8 cellular contexts compared by ENCODE assay signal in genomic region chr2:152036611-152037469, GRCh38.
DNase-seq lines count a peak whose midpoint lies in the region; ATAC-seq and TF ChIP-seq lines count a peak whose summit lies in the region.

No MANE protein-coding gene starts in this region.

- H3K36me3 Mint-ChIP-seq in GM23338 (ENCODE audit: low read depth), result no peaks in the 10 kb centered on the region
- H3K36me3 Mint-ChIP-seq in activated naive CD8-positive, alpha-beta T cell treated with anti-CD3 and anti-CD28 coated beads, Interleukin-2, amount 50 U/mL, for 24 hours (ENCODE audit: low read depth), result no peaks in the 10 kb centered on the region

- H3F3A ChIP-seq in GM23338 (replicated peaks; ENCODE audit: low read depth), result peaks cover 8% of the 10 kb centered on the region; the same call in 1 of the 2 replicates

- no peaks in the 10 kb centered on the region for H3K36me3 ChIP-seq in GM23338 (ENCODE audit: insufficient read depth)
- H3K36me3 ChIP-seq in SJSA1, result no peaks in the 10 kb centered on the region
- H3K36me3 ChIP-seq in left ventricle myocardium inferior, result no peaks in the 10 kb centered on the region

- H3K4me1 Mint-ChIP-seq in GM23338, result peaks cover 49% of the 10 kb centered on the region
- no peaks in the 10 kb centered on the region for H3K4me1 Mint-ChIP-seq in activated naive CD8-positive, alpha-beta T cell treated with anti-CD3 and anti-CD28 coated beads, Interleukin-2, amount 50 U/mL, for 24 hours

- peaks cover 7% of the 10 kb centered on the region for H3K27me3 Mint-ChIP-seq in GM23338 (ENCODE audit: insufficient read depth, low read depth, poor library complexity)
- H3K27me3 Mint-ChIP-seq in activated naive CD8-positive, alpha-beta T cell treated with anti-CD3 and anti-CD28 coated beads, Interleukin-2, amount 50 U/mL, for 24 hours, result peaks cover 3% of the 10 kb centered on the region

- no peaks in the 10 kb centered on the region for H3K9me3 Mint-ChIP-seq in GM23338
- no peaks in the 10 kb centered on the region for H3K9me3 Mint-ChIP-seq in activated naive CD8-positive, alpha-beta T cell treated with anti-CD3 and anti-CD28 coated beads, Interleukin-2, amount 50 U/mL, for 24 hours

- H3K27ac Mint-ChIP-seq in GM23338, result no peak overlapping the region
- no peak overlapping the region for H3K27ac Mint-ChIP-seq in activated naive CD8-positive, alpha-beta T cell treated with anti-CD3 and anti-CD28 coated beads, Interleukin-2, amount 50 U/mL, for 24 hours

- H3K9me3 ChIP-seq in SJSA1 (replicated peaks) (no peaks in the 10 kb centered on the region), left ventricle myocardium inferior (replicated peaks) (no peaks in the 10 kb centered on the region)

- no peak overlapping the region for H3K4me3 Mint-ChIP-seq in GM23338
- no peak overlapping the region for H3K4me3 Mint-ChIP-seq in activated naive CD8-positive, alpha-beta T cell treated with anti-CD3 and anti-CD28 coated beads, Interleukin-2, amount 50 U/mL, for 24 hours

- no peaks in the 10 kb centered on the region for H3K27me3 ChIP-seq in GM23338 (ENCODE audit: insufficient read depth)
- H3K27me3 ChIP-seq in SJSA1 (replicated peaks), result 0 out of 2 replicates have a peak, but pooled peaks cover 7% of the 10 kb centered on the region
- H3K27me3 ChIP-seq in left ventricle myocardium inferior (ENCODE audit: low read depth), result no peaks in the 10 kb centered on the region

- H3K27ac ChIP-seq in GM23338 (ENCODE audit: low read depth) (no peak overlapping the region), SJSA1 (no peak overlapping the region), left ventricle myocardium inferior (replicated peaks) (no peak overlapping the region)

- intact Hi-C loops in left ventricle myocardium inferior (cut with micrococcal nuclease), result loop anchor here (10.0 kb wide), 2 partner anchors 128 to 588 kb away; no protein-coding TSS in a partner anchor

- H3K79me2 ChIP-seq in GM23338 (replicated peaks; ENCODE audit: insufficient read depth), result no peaks in the 10 kb centered on the region; the same call in 1 of the 2 replicates

- no peak overlapping the region for H3K4me2 ChIP-seq in GM23338

- DNase-seq in GF-D8 (lab: John Stamatoyannopoulos, UW), result peak; percentile 42
- DNase-seq in GM23338 (ENCODE audit: low spot score), result peak; percentile 89
- DNase-seq in SJSA1 (ENCODE audit: low read depth in 1 of 2, low spot score in 2 of 2), result peak; percentile 43 to 59
- peak; percentile 56 for DNase-seq in activated naive CD8-positive, alpha-beta T cell treated with anti-CD3 and anti-CD28 coated beads, Interleukin-2, amount 50 U/mL, for 24 hours
- peak; percentile 41 for DNase-seq in left ventricle myocardium inferior
- DNase-seq in retinal pigment epithelial cell (ENCODE audit: low read depth), result no peak
- no peak for DNase-seq in epidermal melanocyte (ENCODE audit: insufficient read length, low spot score)

- no peak overlapping the region for H3K4me3 ChIP-seq in GM23338
- H3K4me3 ChIP-seq in SJSA1, result no peak overlapping the region
- H3K4me3 ChIP-seq in left ventricle myocardium inferior, result no peak overlapping the region
- no peak overlapping the region for H3K4me3 ChIP-seq in retinal pigment epithelial cell (ENCODE audit: low read length)

- no peaks in the 10 kb centered on the region for H3K9me2 ChIP-seq in GM23338 (ENCODE audit: insufficient read depth)

- H3K4me1 ChIP-seq in GM23338 (ENCODE audit: insufficient read depth) (peaks cover 38% of the 10 kb centered on the region), SJSA1 (replicated peaks) (no peaks in the 10 kb centered on the region), left ventricle myocardium inferior (peaks cover 26% of the 10 kb centered on the region)

- H4K20me1 ChIP-seq in GM23338 (replicated peaks; ENCODE audit: insufficient read depth), result no peaks in the 10 kb centered on the region

- H2AFZ ChIP-seq in GM23338, result no peak overlapping the region

- TF ChIP-seq CTCF in GM23338 (conservative IDR thresholded peaks at IDR 0.05; ENCODE audit: low read depth in 2 of 2) (peak; percentile 91 to 99), LNCAP (IDR thresholded peaks at IDR 0.05) (peak; percentile 63), left ventricle myocardium inferior (IDR thresholded peaks at IDR 0.05; ENCODE audit: borderline replicate concordance) (peak; percentile 85), retinal pigment epithelial cell (conservative IDR thresholded peaks at IDR 0.05; ENCODE audit: low read depth, low read length) (peak; percentile 85)

- peak; percentile 53 for ATAC-seq in GM23338
- peak; percentile 71 for ATAC-seq in activated naive CD8-positive, alpha-beta T cell treated with anti-CD3 and anti-CD28 coated beads, Interleukin-2, amount 50 U/mL, for 24 hours

TF ChIP-seq in GM23338, 12 proteins besides CTCF, POLR2A, EP300 and RAD21 (continues in another document):
- TF ChIP-seq NANOG (IDR thresholded peaks at IDR 0.05; ENCODE audit: borderline replicate concordance) (no peak), STAT1 (IDR thresholded peaks at IDR 0.05; ENCODE audit: unreplicated experiment) (no peak), POLR2AphosphoS5 (IDR thresholded peaks at IDR 0.05; ENCODE audit: low read depth) (no peak), ZNF462 (CRISPR knock-in tag; IDR thresholded peaks at IDR 0.05) (no peak), ZNF114 (CRISPR knock-in tag; IDR thresholded peaks at IDR 0.05) (no peak), JUNB (IDR thresholded peaks at IDR 0.05; ENCODE audit: unreplicated experiment) (no peak), EZH2 (IDR thresholded peaks at IDR 0.05; ENCODE audit: low read depth, unreplicated experiment) (no peak)

Comparison
In these comparisons a context has a peak if more than half of its experiments do, and no peak if none do; other contexts are left out.
1. DNase-seq: peak in GF-D8 (single experiment), GM23338 (single experiment), SJSA1 (2 of 2), activated naive CD8-positive, alpha-beta T cell treated with anti-CD3 and anti-CD28 coated beads, Interleukin-2, amount 50 U/mL, for 24 hours (single experiment) and left ventricle myocardium inferior (single experiment); none in retinal pigment epithelial cell (single experiment) and epidermal melanocyte (single experiment).
2. Peak in every context shown above with its lines, with median percentiles within 50 percentile points of each other: CTCF ChIP-seq.